10 cellular contexts compared by ENCODE assay signal in genomic region chrX:38103857-38104812, GRCh38.
DNase-seq lines count a peak whose midpoint lies in the region; ATAC-seq and TF ChIP-seq lines count a peak whose summit lies in the region.
"Had no signal": no experiment of that assay in that cellular context is flagged by ENCODE, and none has a peak within 500 bp of the region (broad histone marks: within the 10 kb centered on the region; RNA-seq: fewer than 3 reads in every experiment).

No MANE protein-coding gene starts in this region.

- peaks cover 22 to 52% (median 31%) of the 10 kb centered on the region in 10 experiments for H3K4me1 ChIP-seq in BLaER1 treated with 17β-estradiol and CSF1 and Interleukin-3, amounts not matched to agents 10 nM and 100 nM
- no peaks in the 10 kb centered on the region for H3K4me1 ChIP-seq in upper lobe of left lung

- peaks cover 7 to 21% (median 16%) of the 10 kb centered on the region in 11 experiments for H3K9me3 ChIP-seq in BLaER1 treated with 17β-estradiol and CSF1 and Interleukin-3, amounts not matched to agents 10 nM and 100 nM (replicated peaks in 1 of 11)
- H3K9me3 ChIP-seq in upper lobe of left lung: peaks cover 0 to 9% (median 0%) of the 10 kb centered on the region in 4 donors
- H3K9me3 ChIP-seq: body of pancreas had no signal

- TF ChIP-seq EP300 in upper lobe of left lung (IDR thresholded peaks at IDR 0.05): no peak

- intact Hi-C loops in lower leg skin (cut with DNase I; ENCODE audit: low total_unique reads): no loop called here

- H3K4me3 ChIP-seq in BLaER1 treated with 17β-estradiol and CSF1 and Interleukin-3, amounts not matched to agents 10 nM and 100 nM: no peak overlapping the region
- H3K4me3 ChIP-seq in upper lobe of left lung: no peak overlapping the region
- H3K4me3 ChIP-seq in lower leg skin (ENCODE audit: low read depth, poor library complexity, severe bottlenecking): no peak overlapping the region
- H3K4me3 ChIP-seq: body of pancreas had no signal

- no peak for TF ChIP-seq CTCF in upper lobe of left lung (IDR thresholded peaks at IDR 0.05)
- TF ChIP-seq CTCF in lower leg skin (IDR thresholded peaks at IDR 0.05): no peak

- H3K27me3 ChIP-seq in BLaER1 treated with 17β-estradiol and CSF1 and Interleukin-3, amounts not matched to agents 10 nM and 100 nM: no peaks in the 10 kb centered on the region
- H3K27me3 ChIP-seq in upper lobe of left lung: no peaks in the 10 kb centered on the region
- H3K27me3 ChIP-seq: body of pancreas had no signal

- H3K9ac ChIP-seq in BLaER1 treated with 17β-estradiol and CSF1 and Interleukin-3, amounts not matched to agents 10 nM and 100 nM: peak overlapping the region in 2 of 11 experiments; percentile 34 to 41; a peak in 3 of 22 replicates

- DNase-seq in KBM-7 (peak; percentile 3), DMS114 treated with DMSO at 0.1 percent for 48 hours (lab: John Stamatoyannopoulos, UW; ENCODE audit: unreplicated experiment) (no peak), upper lobe of left lung (no peak), NCI-H1105 (lab: John Stamatoyannopoulos, UW) (no peak), lower leg skin (ENCODE audit: low spot score in 2 of 2) (no peak)
- DNase-seq: body of pancreas, NCI-H2171 treated with DMSO at 0.1 percent for 48 hours had no signal

- in situ Hi-C loops in KBM-7 (cut with MboI; ENCODE audit: low pct_unique_long_range_greater_than_20kb, low sequenced_read_pairs): no loop called here

- peak overlapping the region; percentile 15 to 69 (median 45) for H3K4me2 ChIP-seq in BLaER1 treated with 17β-estradiol and CSF1 and Interleukin-3, amounts not matched to agents 10 nM and 100 nM

- ATAC-seq in GM19351 (IDR thresholded peaks at IDR 0.05; ENCODE audit: unreplicated experiment) (peak; percentile 60), HG02884 (IDR thresholded peaks at IDR 0.05; ENCODE audit: unreplicated experiment) (peak; percentile 81), upper lobe of left lung (ENCODE audit: low FRiP score in 2 of 2) (no peak)
- ATAC-seq: body of pancreas had no signal

- H4K20me1 ChIP-seq in BLaER1 treated with 17β-estradiol and CSF1 and Interleukin-3, amounts not matched to agents 10 nM and 100 nM: no peaks in the 10 kb centered on the region

- WGBS in upper lobe of left lung, 2 donors: 72 to 76% methylated on average over 5 of the region's 5 CpGs
- 70 to 90% methylated on average over 5 of the region's 5 CpGs for WGBS in lower leg skin, 2 donors

- H3K36me3 ChIP-seq in BLaER1 treated with 17β-estradiol and CSF1 and Interleukin-3, amounts not matched to agents 10 nM and 100 nM: no peaks in the 10 kb centered on the region
- H3K36me3 ChIP-seq in upper lobe of left lung: no peaks in the 10 kb centered on the region

- TF ChIP-seq POLR2A in upper lobe of left lung (IDR thresholded peaks at IDR 0.05): no peak
- TF ChIP-seq POLR2A in lower leg skin (IDR thresholded peaks at IDR 0.05): no peak

- peak overlapping the region in 9 of 11 experiments; percentile 16 to 73 (median 38); a peak in 14 of 22 replicates for H3K27ac ChIP-seq in BLaER1 treated with 17β-estradiol and CSF1 and Interleukin-3, amounts not matched to agents 10 nM and 100 nM
- no peak overlapping the region for H3K27ac ChIP-seq in upper lobe of left lung
- H3K27ac ChIP-seq: body of pancreas had no signal

Comparison
In these comparisons a context has a peak if more than half of its experiments do, and no peak if none do; other contexts are left out.
1. H3K27ac ChIP-seq: peak in BLaER1 treated with 17β-estradiol and CSF1 and Interleukin-3, amounts not matched to agents 10 nM and 100 nM (9 of 11); none in upper lobe of left lung (0 of 4).
2. ATAC-seq: peak in GM19351 (single experiment) and HG02884 (single experiment); none in upper lobe of left lung (0 of 2).